1 cellular context compared by ENCODE assay signal in the genomic region with DNA sequence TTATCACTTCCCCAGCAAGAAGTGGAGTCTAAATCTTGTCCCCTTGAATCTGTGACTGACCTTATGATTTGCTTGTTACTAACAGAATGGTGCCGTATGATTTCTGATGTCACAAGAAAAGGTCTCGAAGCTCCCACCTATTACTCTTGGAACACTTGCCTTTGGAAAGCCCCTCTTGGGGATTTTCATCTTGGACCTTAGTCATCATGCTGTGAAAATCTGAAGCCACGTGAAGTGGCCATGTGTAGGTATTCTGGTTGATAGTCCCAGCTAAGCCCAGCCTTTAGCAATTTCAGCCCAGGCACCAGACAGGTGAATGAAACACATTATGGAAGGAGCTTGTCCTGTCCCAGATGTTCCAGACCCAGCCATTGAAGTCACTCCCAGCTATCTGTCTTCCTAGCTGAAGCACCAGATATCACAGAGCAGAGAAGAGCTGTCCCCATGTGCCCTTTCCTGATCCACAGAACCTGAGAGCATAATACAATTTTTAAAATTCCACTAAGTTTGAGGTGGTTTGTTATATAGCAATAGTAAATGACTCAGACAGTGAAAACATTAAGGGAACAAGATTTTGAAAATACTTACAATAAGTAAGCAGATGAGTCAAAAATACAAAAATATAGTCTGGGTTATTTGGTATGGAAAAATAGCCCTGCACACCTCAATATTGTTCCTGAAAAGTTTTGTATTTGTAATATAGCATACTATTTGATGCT.
TF ChIP-seq lines count a peak whose summit lies in the region.

No MANE protein-coding gene starts in this region.

TF ChIP-seq in H1, 55 proteins besides CTCF, POLR2A, EP300 and RAD21 (continued from another document):
- TF ChIP-seq ZNF274 (IDR thresholded peaks at IDR 0.05; ENCODE audit: borderline replicate concordance, extremely low read depth, low read length) (no peak), CEBPB (IDR thresholded peaks at IDR 0.05; ENCODE audit: low read depth, low read length) (no peak), SIRT6 (IDR thresholded peaks at IDR 0.05; ENCODE audit: low read length) (no peak)
